28 cellular contexts compared by ENCODE assay signal in genomic region chr9:16499866-16500265, GRCh38.
DNase-seq lines count a peak whose midpoint lies in the region; ATAC-seq, FAIRE-seq and TF ChIP-seq lines count a peak whose summit lies in the region.
"Had no signal": no experiment of that assay in that cellular context is flagged by ENCODE, and none has a peak within 500 bp of the region (broad histone marks: within the 10 kb centered on the region; RNA-seq: fewer than 3 reads in every experiment).

No MANE protein-coding gene starts in this region.

- TF ChIP-seq RAD21 in IMR-90 (IDR thresholded peaks at IDR 0.05; ENCODE audit: low read length), result no peak

- H3K9me3 Mint-ChIP-seq in astrocyte (ENCODE audit: unreplicated experiment), result peaks cover 1% of the 10 kb centered on the region
- H3K9me3 Mint-ChIP-seq: T-helper 1 cell treated with Interleukin-12 subunit alpha and Interleukin-12 subunit beta and Interleukin-4 antibody, amounts not matched to agents 30 μg/mL and 1 μg/mL, for 36 hours had no signal

- TF ChIP-seq CTCF in IMR-90 (conservative IDR thresholded peaks at IDR 0.05; ENCODE audit: low read depth, low read length) (no peak), astrocyte (IDR thresholded peaks at IDR 0.05; ENCODE audit: insufficient read depth, low read depth, low read length) (no peak), dorsolateral prefrontal cortex (IDR thresholded peaks at IDR 0.05 in 54 of 56, conservative IDR thresholded peaks at IDR 0.05 in 2 of 56; ENCODE audit: low read depth in 1 of 56, partially characterized antibody in 56 of 56) (no peak), right lobe of liver (IDR thresholded peaks at IDR 0.05) (no peak)

- H3K9ac ChIP-seq in IMR-90 (ENCODE audit: low read depth, low read length), result no peak overlapping the region
- H3K9ac ChIP-seq in astrocyte (ENCODE audit: low read length), result no peak overlapping the region
- no peak overlapping the region for H3K9ac ChIP-seq in mesenchymal stem cell (ENCODE audit: low read length)

- CTCF ChIA-PET in IMR-90 (lab: Yijun Ruan, JAX), result no interaction called here

- H3K36me3 ChIP-seq in IMR-90 (ENCODE audit: control insufficient read depth, insufficient read depth, low read length) (no peaks in the 10 kb centered on the region), astrocyte (ENCODE audit: insufficient read depth, low read length) (no peaks in the 10 kb centered on the region), mesenchymal stem cell (ENCODE audit: control insufficient read depth in 1 of 2, insufficient read depth in 2 of 2, low read depth in 1 of 2, low read length in 2 of 2) (peaks cover 0 to 24% of the 10 kb centered on the region in 2 experiments), right lobe of liver (no peaks in the 10 kb centered on the region)
- H3K36me3 ChIP-seq: HAP-1 had no signal

- H3K36me3 Mint-ChIP-seq in astrocyte (ENCODE audit: low read depth, unreplicated experiment), result peaks cover 5% of the 10 kb centered on the region
- H3K36me3 Mint-ChIP-seq: CD8-positive, alpha-beta memory T cell had no signal

- no peak overlapping the region for H3K56ac ChIP-seq in IMR-90 (ENCODE audit: extremely low read depth, insufficient read depth, low read length)

- H3K27ac ChIP-seq in IMR-90 (ENCODE audit: insufficient read depth, low read length) (no peak overlapping the region), astrocyte (ENCODE audit: low read depth, low read length) (peak overlapping the region; percentile 25), mesenchymal stem cell (ENCODE audit: low read length, poor library complexity, severe bottlenecking) (no peak overlapping the region), dorsolateral prefrontal cortex (no peak overlapping the region), right lobe of liver (no peak overlapping the region)
- H3K27ac ChIP-seq: RWPE1 had no signal

- dilution Hi-C loops in IMR-90 (cut with HindIII; ENCODE audit: low sequenced_read_pairs, unreplicated experiment), result no loop called here

- H3K27me3 ChIP-seq in IMR-90 (ENCODE audit: control insufficient read depth, insufficient read depth, low read length) (no peaks in the 10 kb centered on the region), astrocyte (ENCODE audit: insufficient read depth, low read length) (no peaks in the 10 kb centered on the region), mesenchymal stem cell (ENCODE audit: control insufficient read depth in 1 of 2, insufficient read depth in 1 of 2, low read length in 2 of 2) (no peaks in the 10 kb centered on the region), dorsolateral prefrontal cortex (no peaks in the 10 kb centered on the region), right lobe of liver (no peaks in the 10 kb centered on the region)
- H3K27me3 ChIP-seq: MG63 had no signal

- H3K9me3 ChIP-seq in IMR-90 (ENCODE audit: control insufficient read depth, insufficient read depth, low read length), result no peaks in the 10 kb centered on the region
- H3K9me3 ChIP-seq in astrocyte (ENCODE audit: insufficient read depth, low read depth, low read length), result no peaks in the 10 kb centered on the region
- no peaks in the 10 kb centered on the region for H3K9me3 ChIP-seq in mesenchymal stem cell (ENCODE audit: control insufficient read depth, low read length)
- no peaks in the 10 kb centered on the region for H3K9me3 ChIP-seq in right lobe of liver
- H3K9me3 ChIP-seq: HAP-1, MG63 had no signal

- H2AK5ac ChIP-seq in IMR-90 (ENCODE audit: low read depth, low read length) (peak overlapping the region; percentile 68), mesenchymal stem cell (ENCODE audit: low read length, severe bottlenecking) (peak overlapping the region; percentile 54)

- H2BK20ac ChIP-seq in IMR-90 (ENCODE audit: low read depth, low read length), result peak overlapping the region; percentile 79; the same call in 1 of the 2 replicates

- intact Hi-C loops in IMR-90 (cut with micrococcal nuclease) (loop anchor here (5.0 kb wide), 1 partner anchor 163 kb away; no protein-coding TSS in a partner anchor), dorsolateral prefrontal cortex (cut with DNase I) (no loop called here), right lobe of liver (cut with DNase I) (no loop called here)

- H2BK5ac ChIP-seq in IMR-90 (ENCODE audit: low read depth, low read length, poor library complexity, severe bottlenecking) (peak overlapping the region; percentile 81), mesenchymal stem cell (ENCODE audit: low read depth, low read length, poor library complexity, severe bottlenecking) (no peak overlapping the region)

- H2BK15ac ChIP-seq in IMR-90 (ENCODE audit: low read depth, low read length), result peak overlapping the region; percentile 54; the same call in 1 of the 3 replicates
- peak overlapping the region; percentile 52 for H2BK15ac ChIP-seq in mesenchymal stem cell (ENCODE audit: low read depth, poor library complexity, severe bottlenecking)

- TF ChIP-seq POLR2A in H54 (IDR thresholded peaks at IDR 0.05; ENCODE audit: low read depth, low read length) (no peak), IMR-90 (IDR thresholded peaks at IDR 0.05; ENCODE audit: low read depth, low read length) (no peak), right lobe of liver (IDR thresholded peaks at IDR 0.05) (no peak)

- H4K8ac ChIP-seq in IMR-90 (ENCODE audit: low read depth in 2 of 2, low read length in 2 of 2), result peak overlapping the region; percentile 15 to 77; a peak in 2 of 4 replicates
- peak overlapping the region; percentile 28 for H4K8ac ChIP-seq in mesenchymal stem cell (ENCODE audit: low read length)

- no peaks in the 10 kb centered on the region for H3K27me3 Mint-ChIP-seq in astrocyte (ENCODE audit: low read depth, unreplicated experiment)

- H4K91ac ChIP-seq in IMR-90 (ENCODE audit: insufficient read depth, low read depth, low read length) (peak overlapping the region; percentile 19; the same call in 1 of the 2 replicates), mesenchymal stem cell (ENCODE audit: low read length) (peak overlapping the region; percentile 39)

- no peak overlapping the region for H3K27ac Mint-ChIP-seq in astrocyte (ENCODE audit: unreplicated experiment)
- H3K27ac Mint-ChIP-seq: T-helper 1 cell treated with Interleukin-12 subunit alpha and Interleukin-12 subunit beta and Interleukin-4 antibody, amounts not matched to agents 30 μg/mL and 1 μg/mL, for 36 hours had no signal

- H3K9me1 ChIP-seq in IMR-90 (ENCODE audit: insufficient read depth, low read length), result peaks cover 9% of the 10 kb centered on the region

- H3K4me1 ChIP-seq in IMR-90 (ENCODE audit: control insufficient read depth, insufficient read depth, low read length), result peaks cover 10% of the 10 kb centered on the region
- peaks cover 28% of the 10 kb centered on the region for H3K4me1 ChIP-seq in astrocyte (ENCODE audit: insufficient read depth, low read length)
- peaks cover 4% of the 10 kb centered on the region for H3K4me1 ChIP-seq in mesenchymal stem cell (ENCODE audit: control insufficient read depth, insufficient read depth, low read depth, low read length)
- no peaks in the 10 kb centered on the region for H3K4me1 ChIP-seq in right lobe of liver

- H2BK12ac ChIP-seq in mesenchymal stem cell (ENCODE audit: low read length in 2 of 2), result no peak overlapping the region

- no TSS peak for BruUV-seq in IMR-90 (replicated peaks; lab: Mats Ljungman, UMichigan)

- H3K4me3 ChIP-seq in IMR-90 (ENCODE audit: insufficient read depth, low read depth, low read length) (no peak overlapping the region), astrocyte (ENCODE audit: insufficient read depth, low read depth, low read length) (no peak overlapping the region), mesenchymal stem cell (ENCODE audit: insufficient read depth in 1 of 2, low read depth in 1 of 2, low read length in 2 of 2) (no peak overlapping the region), dorsolateral prefrontal cortex (no peak overlapping the region), right lobe of liver (no peak overlapping the region)
- H3K4me3 ChIP-seq: HAP-1, MG63 had no signal

- DNase-seq in H54 (ENCODE audit: insufficient read length, low spot score) (no peak), IMR-90 (no peak), astrocyte (ENCODE audit: low read depth) (no peak), mesenchymal stem cell (no peak), dorsolateral prefrontal cortex (no peak), right lobe of liver (no peak)
- DNase-seq: AML-193; C1 segment of cervical spinal cord; Calu3; CD8-positive, alpha-beta memory T cell; DMS153; KBM-7; MG63; NCI-H146; NCI-H1930; NCI-H2107; NCI-H446; NCI-H526; SHP77 treated with DMSO at 0.1 percent for 48 hours; SW 1271 had no signal

- FAIRE-seq in H54 (lab: Jason Lieb, UNC), result peak; percentile 74
- FAIRE-seq in astrocyte (lab: Jason Lieb, UNC), result no peak
- FAIRE-seq: A204.1, HepG2 had no signal

- peaks cover 20 to 39% of the 10 kb centered on the region in 2 experiments; a peak in 3 of 4 replicates for H3K79me1 ChIP-seq in IMR-90 (ENCODE audit: low read depth in 1 of 2, low read length in 2 of 2)
- peaks cover 21% of the 10 kb centered on the region for H3K79me1 ChIP-seq in mesenchymal stem cell (replicated peaks; ENCODE audit: low read length, poor library complexity, severe bottlenecking)

- H2AFZ ChIP-seq in IMR-90 (replicated peaks; ENCODE audit: low read length, poor library complexity), result peak overlapping the region; percentile 34
- H2AFZ ChIP-seq in astrocyte (ENCODE audit: low read depth, low read length), result no peak overlapping the region
- H2AFZ ChIP-seq in mesenchymal stem cell (ENCODE audit: low read depth, low read length), result no peak overlapping the region

- H3K4me1 Mint-ChIP-seq in astrocyte (ENCODE audit: low read depth, unreplicated experiment), result peaks cover 22% of the 10 kb centered on the region
- H3K4me1 Mint-ChIP-seq: CD8-positive, alpha-beta memory T cell had no signal

- H3K18ac ChIP-seq in IMR-90 (ENCODE audit: low read depth, low read length) (peak overlapping the region; percentile 66; the same call in 1 of the 2 replicates), mesenchymal stem cell (ENCODE audit: low read depth in 1 of 2, low read length in 2 of 2) (peak overlapping the region; percentile 33 to 80)

- peak overlapping the region; percentile 21 for H2AK9ac ChIP-seq in IMR-90 (replicated peaks; ENCODE audit: low read depth, low read length, poor library complexity)

- H3K23ac ChIP-seq in IMR-90 (ENCODE audit: low read depth, low read length), result peak overlapping the region; percentile 87
- no peak overlapping the region for H3K23ac ChIP-seq in mesenchymal stem cell (ENCODE audit: low read length in 2 of 2)

- H3K4ac ChIP-seq in IMR-90 (ENCODE audit: low read depth, low read length) (peak overlapping the region; percentile 84; the same call in 1 of the 2 replicates), mesenchymal stem cell (ENCODE audit: low read depth in 1 of 2, low read length in 2 of 2) (no peak overlapping the region)

- H3K4me3 Mint-ChIP-seq in astrocyte (ENCODE audit: unreplicated experiment), result no peak overlapping the region
- H3K4me3 Mint-ChIP-seq: CD8-positive, alpha-beta memory T cell; T-helper 1 cell treated with Interleukin-12 subunit alpha and Interleukin-12 subunit beta and Interleukin-4 antibody, amounts not matched to agents 30 μg/mL and 1 μg/mL, for 36 hours had no signal

- H4K20me1 ChIP-seq in IMR-90 (ENCODE audit: insufficient read depth, low read length) (no peaks in the 10 kb centered on the region), astrocyte (ENCODE audit: insufficient read depth, low read length) (no peaks in the 10 kb centered on the region)

- H4K5ac ChIP-seq in IMR-90 (ENCODE audit: low read depth, low read length), result no peak overlapping the region

- H3K14ac ChIP-seq in IMR-90 (replicated peaks; ENCODE audit: low read depth, low read length) (peak overlapping the region; percentile 91), mesenchymal stem cell (ENCODE audit: low read length in 2 of 2) (no peak overlapping the region)

- ATAC-seq in IMR-90 (ENCODE audit: low read depth), result peak; percentile 40; the same call in 1 of the 2 replicates
- no peak for ATAC-seq in HG02973 (IDR thresholded peaks at IDR 0.05; ENCODE audit: unreplicated experiment)
- ATAC-seq in HG03280 (IDR thresholded peaks at IDR 0.05; ENCODE audit: unreplicated experiment), result no peak
- ATAC-seq in right lobe of liver, result no peak
- ATAC-seq: HepG2, Panc1 had no signal

- POLR2A ChIA-PET in IMR-90 (lab: Charles Lee; ENCODE audit: unreplicated experiment), result no interaction called here

- H3K79me2 ChIP-seq in astrocyte (ENCODE audit: insufficient read depth, low read length), result peaks cover 15% of the 10 kb centered on the region

- H3K4me2 ChIP-seq in IMR-90 (ENCODE audit: low read depth, low read length) (no peak overlapping the region), astrocyte (ENCODE audit: low read length) (no peak overlapping the region), mesenchymal stem cell (ENCODE audit: low read length, poor library complexity, severe bottlenecking) (no peak overlapping the region)

- H2BK120ac ChIP-seq in IMR-90 (ENCODE audit: low read depth, low read length) (peak overlapping the region; percentile 76; the same call in 1 of the 2 replicates), mesenchymal stem cell (ENCODE audit: low read depth, low read length) (no peak overlapping the region)

- in situ Hi-C loops in IMR-90 (cut with MboI; ENCODE audit: low sequenced_read_pairs), result loop anchor here (25.0 kb wide), 1 partner anchor 962 kb away; no protein-coding TSS in a partner anchor
